11 cellular contexts compared by ENCODE assay signal in the genomic region with DNA sequence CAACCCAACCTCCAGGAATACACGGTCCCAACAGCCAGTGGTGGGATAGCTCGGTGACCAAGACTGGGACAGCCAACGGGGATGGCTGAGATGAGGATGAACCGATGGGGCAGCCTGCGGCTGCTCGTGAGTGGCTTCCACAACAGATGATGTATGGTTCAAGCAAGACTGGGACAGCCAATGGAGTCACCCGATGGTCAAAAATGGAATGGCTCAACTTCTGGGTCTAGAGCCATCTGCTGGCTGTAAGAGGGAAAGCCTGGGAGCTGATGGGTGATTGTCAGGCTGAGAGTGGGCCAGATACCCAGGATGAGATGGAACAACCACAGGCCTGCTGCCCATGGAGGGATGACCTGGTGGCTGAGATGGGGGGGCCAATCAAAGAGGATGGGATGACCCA. TPM values are rescaled to one million over a fixed set of nuclear protein-coding genes. Genes with fewer than 3 reads are reported as not detected.
DNase-seq lines count a peak whose midpoint lies in the region; ATAC-seq and TF ChIP-seq lines count a peak whose summit lies in the region.
"Had no signal": no experiment of that assay in that cellular context is flagged by ENCODE, and none has a peak within 500 bp of the region (broad histone marks: within the 10 kb centered on the region; RNA-seq: fewer than 3 reads in every experiment).

No MANE protein-coding gene starts in this region.

- intact Hi-C loops in colonic mucosa (cut with DNase I) = no loop called here

- H3K4me1 ChIP-seq in colonic mucosa (no peaks in the 10 kb centered on the region), osteoblast (ENCODE audit: insufficient read depth, low read length) (peaks cover 36% of the 10 kb centered on the region)

- CTCF ChIA-PET in activated CD4-positive, alpha-beta T cell treated with anti-CD3 and anti-CD28 coated beads, Interleukin-2, amount 10 ng/mL, durations not matched to agents 7 days and 5 days (lab: Charles Lee) = interaction anchor here (0.8 to 1.2 kb wide), 5 partner anchors 19 to 90 kb away, joined by 3 to 4 read pairs (median 4); no protein-coding TSS in a partner anchor

- H3K9ac ChIP-seq in colonic mucosa (ENCODE audit: low read depth in 2 of 2, low read length in 2 of 2) = no peak overlapping the region

- no peaks in the 10 kb centered on the region for H3K27me3 ChIP-seq in colonic mucosa
- H3K27me3 ChIP-seq in osteoblast (ENCODE audit: insufficient read depth, low read length) = no peaks in the 10 kb centered on the region
- H3K27me3 ChIP-seq: MG63 had no signal

- POLR2A ChIA-PET in activated CD4-positive, alpha-beta T cell treated with anti-CD3 and anti-CD28 coated beads, Interleukin-2, amount 10 ng/mL, durations not matched to agents 7 days and 5 days (lab: Charles Lee) = no interaction called here

- H3K36me3 Mint-ChIP-seq in activated CD4-positive, alpha-beta T cell treated with anti-CD3 and anti-CD28 coated beads, Interleukin-2, amount 10 ng/mL, durations not matched to agents 7 days and 5 days (ENCODE audit: low read depth) = no peaks in the 10 kb centered on the region

- TF ChIP-seq CTCF in GM12865 (IDR thresholded peaks at IDR 0.05; ENCODE audit: insufficient read depth, low read depth, low read length, missing control alignments) = peak; percentile 33
- peak; percentile 25 for TF ChIP-seq CTCF in colonic mucosa (IDR thresholded peaks at IDR 0.05)
- peak; percentile 55 for TF ChIP-seq CTCF in osteoblast (IDR thresholded peaks at IDR 0.05; ENCODE audit: extremely low read depth, low read depth, low read length)

- H3K4me3 ChIP-seq in GM12865 (ENCODE audit: low read depth, low read length) (no peak overlapping the region), colonic mucosa (no peak overlapping the region), osteoblast (ENCODE audit: insufficient read depth, low read length) (no peak overlapping the region)
- H3K4me3 ChIP-seq: MG63, SK-N-MC had no signal

- no peaks in the 10 kb centered on the region for H3K79me2 ChIP-seq in osteoblast (ENCODE audit: insufficient read depth, low read length)

- no peak overlapping the region for H3K4me3 Mint-ChIP-seq in activated CD4-positive, alpha-beta T cell treated with anti-CD3 and anti-CD28 coated beads, Interleukin-2, amount 10 ng/mL, durations not matched to agents 7 days and 5 days

- ATAC-seq in GM21717 (IDR thresholded peaks at IDR 0.05; ENCODE audit: unreplicated experiment) (no peak), GM21529 (IDR thresholded peaks at IDR 0.05; ENCODE audit: unreplicated experiment) (no peak)
- ATAC-seq: left lobe of liver had no signal

- no peak overlapping the region for H3K27ac Mint-ChIP-seq in activated CD4-positive, alpha-beta T cell treated with anti-CD3 and anti-CD28 coated beads, Interleukin-2, amount 10 ng/mL, durations not matched to agents 7 days and 5 days

- H4K20me1 ChIP-seq in osteoblast (ENCODE audit: insufficient read depth, low read length) = no peaks in the 10 kb centered on the region

- no peak overlapping the region for H3K4me2 ChIP-seq in osteoblast (ENCODE audit: insufficient read depth, low read length)

- no peaks in the 10 kb centered on the region for H3K36me3 ChIP-seq in colonic mucosa
- H3K36me3 ChIP-seq in osteoblast (ENCODE audit: insufficient read depth, low read length) = no peaks in the 10 kb centered on the region

- H3K4me1 Mint-ChIP-seq in activated CD4-positive, alpha-beta T cell treated with anti-CD3 and anti-CD28 coated beads, Interleukin-2, amount 10 ng/mL, durations not matched to agents 7 days and 5 days = no peaks in the 10 kb centered on the region

- no peak overlapping the region for H3K27ac ChIP-seq in colonic mucosa
- peak overlapping the region; percentile 93 for H3K27ac ChIP-seq in osteoblast (ENCODE audit: low read depth, low read length)
- H3K27ac ChIP-seq: SK-N-MC had no signal

- peaks cover 5% of the 10 kb centered on the region for H3K27me3 Mint-ChIP-seq in activated CD4-positive, alpha-beta T cell treated with anti-CD3 and anti-CD28 coated beads, Interleukin-2, amount 10 ng/mL, durations not matched to agents 7 days and 5 days

- H3K9me3 Mint-ChIP-seq in activated CD4-positive, alpha-beta T cell treated with anti-CD3 and anti-CD28 coated beads, Interleukin-2, amount 10 ng/mL, durations not matched to agents 7 days and 5 days = no peaks in the 10 kb centered on the region

- H3K9me3 ChIP-seq in colonic mucosa = no peaks in the 10 kb centered on the region
- H3K9me3 ChIP-seq in osteoblast (ENCODE audit: low read depth, low read length) = no peaks in the 10 kb centered on the region
- H3K9me3 ChIP-seq: MG63 had no signal

- H2AFZ ChIP-seq in osteoblast (ENCODE audit: low read length) = no peak overlapping the region

- DNase-seq in GM12865 (ENCODE audit: low read depth) (no peak), Kasumi-1 (lab: John Stamatoyannopoulos, UW) (peak; percentile 40 to 46), colonic mucosa (no peak), osteoblast (ENCODE audit: insufficient read length, low spot score, missing footprints) (peak; percentile 97), T-helper 1 cell (no peak)
- no peak for DNase-seq in activated CD4-positive, alpha-beta T cell treated with anti-CD3 and anti-CD28 coated beads, Interleukin-2, amount 10 ng/mL, durations not matched to agents 7 days and 5 days
- DNase-seq: MG63 had no signal

RNA-seq across cellular contexts. Expression of a gene that starts 35.5 kb away (rescaled TPM):
- total RNA-seq in colonic mucosa = 10 to 100 TPM in 1 of 2 donors, 1 to 10 TPM in 1; 8.5 to 28.4 TPM
- total RNA-seq in osteoblast = 3.6 and 6.8 TPM in 2 replicates
- not detected for total RNA-seq in activated CD4-positive, alpha-beta T cell treated with anti-CD3 and anti-CD28 coated beads, Interleukin-2, amount 10 ng/mL, durations not matched to agents 7 days and 5 days

RNA-seq across cellular contexts. Expression of a gene that starts 36.8 kb away (rescaled TPM):
- total RNA-seq in colonic mucosa = 1 to 10 TPM in 1 of 2 donors, under 1 TPM in 1; 0.54 to 1.3 TPM
- total RNA-seq in osteoblast = under 0.01 TPM in 2 replicates
- not detected for total RNA-seq in activated CD4-positive, alpha-beta T cell treated with anti-CD3 and anti-CD28 coated beads, Interleukin-2, amount 10 ng/mL, durations not matched to agents 7 days and 5 days
- total RNA-seq: left lobe of liver had no signal

Comparison
In these comparisons a context has a peak if more than half of its experiments do, and no peak if none do; other contexts are left out.
1. DNase-seq: peak in Kasumi-1 (2 of 2) and osteoblast (single experiment); none in GM12865 (single experiment), colonic mucosa (single experiment), T-helper 1 cell (0 of 5) and activated CD4-positive, alpha-beta T cell treated with anti-CD3 and anti-CD28 coated beads, Interleukin-2, amount 10 ng/mL, durations not matched to agents 7 days and 5 days (single experiment).
2. Peak in every context shown above with its lines, with median percentiles within 50 percentile points of each other: CTCF ChIP-seq.